11 cellular contexts compared by ENCODE assay signal in genomic region chr3:67017211-67017610, GRCh38. TPM values are rescaled to one million over a fixed set of nuclear protein-coding genes. Genes with fewer than 3 reads are reported as not detected.
DNase-seq lines count a peak whose midpoint lies in the region; ATAC-seq and TF ChIP-seq lines count a peak whose summit lies in the region.
"Had no signal": no experiment of that assay in that cellular context is flagged by ENCODE, and none has a peak within 500 bp of the region (broad histone marks: within the 10 kb centered on the region; RNA-seq: fewer than 3 reads in every experiment).

No MANE protein-coding gene starts in this region.

- TF ChIP-seq POLR2A in upper lobe of left lung (IDR thresholded peaks at IDR 0.05) = no peak

- TF ChIP-seq EP300 in upper lobe of left lung (IDR thresholded peaks at IDR 0.05) = no peak

- no peaks in the 10 kb centered on the region for H3K36me3 ChIP-seq in upper lobe of left lung

- H3K36me3 Mint-ChIP-seq in activated naive CD8-positive, alpha-beta T cell treated with anti-CD3 and anti-CD28 coated beads, Interleukin-2, amount 50 U/mL, for 24 hours (ENCODE audit: low read depth) = peaks cover 8% of the 10 kb centered on the region
- peaks cover 6% of the 10 kb centered on the region for H3K36me3 Mint-ChIP-seq in activated naive CD8-positive, alpha-beta T cell treated with anti-CD3 and anti-CD28 coated beads for 36 hours
- peaks cover 9 to 30% of the 10 kb centered on the region in 2 donors for H3K36me3 Mint-ChIP-seq in stimulated activated naive B cell treated with anti-CD40 and anti-IgM and Interleukin-4, amounts not matched to agents 10 μg/mL and 1 μg/mL and 100 μg/mL, for 72 hours

- peaks cover 0 to 7% (median 2%) of the 10 kb centered on the region in 4 donors for H3K4me1 ChIP-seq in upper lobe of left lung

- no peaks in the 10 kb centered on the region for H3K27me3 ChIP-seq in upper lobe of left lung

- peak; percentile 52 for ATAC-seq in activated naive CD8-positive, alpha-beta T cell treated with anti-CD3 and anti-CD28 coated beads, Interleukin-2, amount 50 U/mL, for 24 hours
- ATAC-seq in HG02884 (IDR thresholded peaks at IDR 0.05; ENCODE audit: unreplicated experiment) = peak; percentile 26
- peak; percentile 16 to 22 for ATAC-seq in stimulated activated naive B cell treated with anti-CD40 and anti-IgM and Interleukin-4, amounts not matched to agents 10 μg/mL and 1 μg/mL and 100 μg/mL, for 72 hours (replicated peaks)
- no peak for ATAC-seq in GM21825 (IDR thresholded peaks at IDR 0.05; ENCODE audit: unreplicated experiment)
- no peak for ATAC-seq in upper lobe of left lung (ENCODE audit: low FRiP score in 2 of 2)

- no peak overlapping the region for H3K27ac ChIP-seq in upper lobe of left lung
- H3K27ac ChIP-seq: skin epidermis, VCaP had no signal

- no peaks in the 10 kb centered on the region for H3K27me3 Mint-ChIP-seq in activated naive CD8-positive, alpha-beta T cell treated with anti-CD3 and anti-CD28 coated beads, Interleukin-2, amount 50 U/mL, for 24 hours
- no peaks in the 10 kb centered on the region for H3K27me3 Mint-ChIP-seq in activated naive CD8-positive, alpha-beta T cell treated with anti-CD3 and anti-CD28 coated beads for 36 hours
- H3K27me3 Mint-ChIP-seq in stimulated activated naive B cell treated with anti-CD40 and anti-IgM and Interleukin-4, amounts not matched to agents 10 μg/mL and 1 μg/mL and 100 μg/mL, for 72 hours = no peaks in the 10 kb centered on the region

- TF ChIP-seq CTCF in upper lobe of left lung (IDR thresholded peaks at IDR 0.05) = no peak

- H3K9me3 ChIP-seq in upper lobe of left lung = no peaks in the 10 kb centered on the region

- DNase-seq in activated naive CD8-positive, alpha-beta T cell treated with anti-CD3 and anti-CD28 coated beads, Interleukin-2, amount 50 U/mL, for 24 hours = no peak
- DNase-seq in activated naive CD8-positive, alpha-beta T cell treated with anti-CD3 and anti-CD28 coated beads for 36 hours = no peak
- peak; percentile 49 for DNase-seq in amniotic epithelial cell (ENCODE audit: low read depth)
- no peak for DNase-seq in stimulated activated naive B cell treated with anti-CD40 and anti-IgM and Interleukin-4, amounts not matched to agents 10 μg/mL and 1 μg/mL and 100 μg/mL, for 72 hours
- DNase-seq in upper lobe of left lung = no peak
- DNase-seq in stimulated activated CD4-positive, alpha-beta T cell treated with anti-CD3 and anti-CD28 coated beads, Interleukin-4, amount 100 ng/mL, for 1 hour = no peak
- DNase-seq: activated gamma-delta T cell treated with Interleukin-2 at 50 U/mL for 16 hours had no signal

- H3K9me3 Mint-ChIP-seq in activated naive CD8-positive, alpha-beta T cell treated with anti-CD3 and anti-CD28 coated beads, Interleukin-2, amount 50 U/mL, for 24 hours = no peaks in the 10 kb centered on the region
- H3K9me3 Mint-ChIP-seq in activated naive CD8-positive, alpha-beta T cell treated with anti-CD3 and anti-CD28 coated beads for 36 hours = no peaks in the 10 kb centered on the region
- H3K9me3 Mint-ChIP-seq in stimulated activated naive B cell treated with anti-CD40 and anti-IgM and Interleukin-4, amounts not matched to agents 10 μg/mL and 1 μg/mL and 100 μg/mL, for 72 hours = no peaks in the 10 kb centered on the region

- H3K27ac Mint-ChIP-seq in activated naive CD8-positive, alpha-beta T cell treated with anti-CD3 and anti-CD28 coated beads, Interleukin-2, amount 50 U/mL, for 24 hours = no peak overlapping the region
- H3K27ac Mint-ChIP-seq in activated naive CD8-positive, alpha-beta T cell treated with anti-CD3 and anti-CD28 coated beads for 36 hours = no peak overlapping the region
- H3K27ac Mint-ChIP-seq in stimulated activated naive B cell treated with anti-CD40 and anti-IgM and Interleukin-4, amounts not matched to agents 10 μg/mL and 1 μg/mL and 100 μg/mL, for 72 hours = no peak overlapping the region

- H3K4me1 Mint-ChIP-seq in activated naive CD8-positive, alpha-beta T cell treated with anti-CD3 and anti-CD28 coated beads, Interleukin-2, amount 50 U/mL, for 24 hours = peaks cover 27% of the 10 kb centered on the region
- peaks cover 28% of the 10 kb centered on the region for H3K4me1 Mint-ChIP-seq in activated naive CD8-positive, alpha-beta T cell treated with anti-CD3 and anti-CD28 coated beads for 36 hours
- H3K4me1 Mint-ChIP-seq in stimulated activated naive B cell treated with anti-CD40 and anti-IgM and Interleukin-4, amounts not matched to agents 10 μg/mL and 1 μg/mL and 100 μg/mL, for 72 hours = peaks cover 32 to 58% of the 10 kb centered on the region in 2 donors

- 44 to 52% methylated on average over 1 of the region's 1 CpG for WGBS in upper lobe of left lung, 2 donors

- H3K4me3 ChIP-seq in upper lobe of left lung = no peak overlapping the region
- H3K4me3 ChIP-seq: skin epidermis had no signal

- H3K4me3 Mint-ChIP-seq in activated naive CD8-positive, alpha-beta T cell treated with anti-CD3 and anti-CD28 coated beads, Interleukin-2, amount 50 U/mL, for 24 hours = no peak overlapping the region
- no peak overlapping the region for H3K4me3 Mint-ChIP-seq in activated naive CD8-positive, alpha-beta T cell treated with anti-CD3 and anti-CD28 coated beads for 36 hours
- no peak overlapping the region for H3K4me3 Mint-ChIP-seq in stimulated activated naive B cell treated with anti-CD40 and anti-IgM and Interleukin-4, amounts not matched to agents 10 μg/mL and 1 μg/mL and 100 μg/mL, for 72 hours

RNA-seq across cellular contexts. Expression of gene KBTBD8, which starts 19.1 kb away (rescaled TPM):
- 10 to 100 TPM; 28.5 to 30.6 TPM for total RNA-seq in activated naive CD8-positive, alpha-beta T cell treated with anti-CD3 and anti-CD28 coated beads for 36 hours
- total RNA-seq in upper lobe of left lung = 1 to 10 TPM; 1.1 to 8.4 (median 3.8) TPM

Comparison
In these comparisons a context has a peak if more than half of its experiments do, and no peak if none do; other contexts are left out.
1. ATAC-seq: peak in activated naive CD8-positive, alpha-beta T cell treated with anti-CD3 and anti-CD28 coated beads, Interleukin-2, amount 50 U/mL, for 24 hours (single experiment), HG02884 (single experiment) and stimulated activated naive B cell treated with anti-CD40 and anti-IgM and Interleukin-4, amounts not matched to agents 10 μg/mL and 1 μg/mL and 100 μg/mL, for 72 hours (2 of 2); none in GM21825 (single experiment) and upper lobe of left lung (0 of 2).